Comparison of ENCODE assay signal across 27 cellular contexts in genomic region chr5:82664711-82665110, GRCh38.
DNase-seq lines count a peak whose midpoint lies in the region; ATAC-seq, FAIRE-seq and TF ChIP-seq lines count a peak whose summit lies in the region.
"Had no signal": no experiment of that assay in that cellular context is flagged by ENCODE, and none has a peak within 500 bp of the region (broad histone marks: within the 10 kb centered on the region; RNA-seq: fewer than 3 reads in every experiment).

No MANE protein-coding gene starts in this region.

- no peak for FAIRE-seq in GM19239 (lab: Jason Lieb, UNC)
- FAIRE-seq: GM12891, keratinocyte had no signal

- no peaks in the 10 kb centered on the region for H3K36me3 Mint-ChIP-seq in neural progenitor cell
- H3K36me3 Mint-ChIP-seq: CD8-positive, alpha-beta T cell had no signal

- H3K4me1 Mint-ChIP-seq in neural progenitor cell, result no peaks in the 10 kb centered on the region

- no peak overlapping the region for H3K27ac Mint-ChIP-seq in neural progenitor cell
- H3K27ac Mint-ChIP-seq: activated CD8-positive, alpha-beta T cell treated with anti-CD3 and anti-CD28 coated beads, Interleukin-2, amount 10 ng/mL, durations not matched to agents 7 days and 5 days; CD8-positive, alpha-beta T cell; HFFc6; stimulated activated naive CD8-positive, alpha-beta T cell treated with anti-CD3 and anti-CD28 coated beads, Interleukin-15, Interleukin-2, amounts not matched to agents 100 ng/mL and 50 ng/mL, for 24 hours had no signal

- DNase-seq in NCI-H1436 (lab: John Stamatoyannopoulos, UW) (peak; percentile 37), NCI-H1436 treated with DMSO at 0.1 percent for 48 hours (lab: John Stamatoyannopoulos, UW) (no peak), NCI-H2029 (lab: John Stamatoyannopoulos, UW) (peak; percentile 42), SHP77 (lab: John Stamatoyannopoulos, UW) (peak; percentile 84 to 87), neural progenitor cell (ENCODE audit: low spot score) (no peak), sigmoid colon (no peak), GM19239 (ENCODE audit: insufficient read length, low spot score) (no peak)
- DNase-seq: 8988T; activated CD4-positive, CD25-positive, alpha-beta regulatory T cell treated with anti-CD3 and anti-CD28 coated beads, Interleukin-2, amount 50 U/mL, for 72 hours; activated CD8-positive, alpha-beta T cell treated with anti-CD3 and anti-CD28 coated beads, Interleukin-2, amount 10 ng/mL, durations not matched to agents 7 days and 5 days; AML-193; amniotic stem cell; CD8-positive, alpha-beta T cell; colonic mucosa; HFFc6; NCI-H1105 treated with DMSO at 0.1 percent for 48 hours; NCI-H2227 treated with DMSO at 0.1 percent for 48 hours; RPMI8226; stimulated activated CD4-positive, alpha-beta T cell treated with anti-CD3 and anti-CD28 coated beads, Interleukin-4, amount 100 ng/mL, for 24 hours; T1000; tibial artery had no signal

- TF ChIP-seq CTCF in neural progenitor cell (IDR thresholded peaks at IDR 0.05) (no peak), sigmoid colon (IDR thresholded peaks at IDR 0.05) (no peak)

- TF ChIP-seq EP300 in sigmoid colon (IDR thresholded peaks at IDR 0.05), result no peak

- no peak for ATAC-seq in GM19035 (IDR thresholded peaks at IDR 0.05; ENCODE audit: unreplicated experiment)
- ATAC-seq: activated CD8-positive, alpha-beta T cell treated with anti-CD3 and anti-CD28 coated beads, Interleukin-2, amount 10 ng/mL, durations not matched to agents 7 days and 5 days; CD8-positive, alpha-beta T cell had no signal

- no peak for TF ChIP-seq POLR2A in sigmoid colon (IDR thresholded peaks at IDR 0.05)

- H2AFZ ChIP-seq in neural progenitor cell (replicated peaks), result peak overlapping the region; percentile 26

- no peak overlapping the region for H3K9ac ChIP-seq in neural progenitor cell

- H3K4me1 ChIP-seq in neural progenitor cell (no peaks in the 10 kb centered on the region), sigmoid colon (no peaks in the 10 kb centered on the region)
- H3K4me1 ChIP-seq: breast epithelium, colonic mucosa, tibial artery had no signal

- H3F3A ChIP-seq in neural progenitor cell (ENCODE audit: low read depth), result no peaks in the 10 kb centered on the region

- no peaks in the 10 kb centered on the region for H3K9me3 ChIP-seq in neural progenitor cell (ENCODE audit: low read depth)
- no peaks in the 10 kb centered on the region for H3K9me3 ChIP-seq in sigmoid colon
- H3K9me3 ChIP-seq: breast epithelium, colonic mucosa, tibial artery had no signal

- WGBS in sigmoid colon, 2 donors, result 64 to 67% methylated on average over 4 of the region's 4 CpGs

- no peaks in the 10 kb centered on the region for H3K79me2 ChIP-seq in neural progenitor cell (ENCODE audit: low read depth)

- no peaks in the 10 kb centered on the region for H3K36me3 ChIP-seq in neural progenitor cell
- no peaks in the 10 kb centered on the region for H3K36me3 ChIP-seq in sigmoid colon
- H3K36me3 ChIP-seq: breast epithelium, colonic mucosa, tibial artery had no signal

- no peak overlapping the region for H3K4me2 ChIP-seq in neural progenitor cell

- no peaks in the 10 kb centered on the region for H4K20me1 ChIP-seq in neural progenitor cell (ENCODE audit: low read depth)

- H3K27me3 Mint-ChIP-seq in neural progenitor cell (ENCODE audit: insufficient read depth, low read depth), result no peaks in the 10 kb centered on the region

- H3K27me3 ChIP-seq in neural progenitor cell, result no peaks in the 10 kb centered on the region
- H3K27me3 ChIP-seq in sigmoid colon, result no peaks in the 10 kb centered on the region
- H3K27me3 ChIP-seq: breast epithelium, colonic mucosa, tibial artery had no signal

- intact Hi-C loops in sigmoid colon (cut with DNase I), result no loop called here

- H3K4me3 ChIP-seq in neural progenitor cell (no peak overlapping the region), sigmoid colon (no peak overlapping the region)
- H3K4me3 ChIP-seq: breast epithelium, colonic mucosa, tibial artery had no signal

- no peaks in the 10 kb centered on the region for H3K9me3 Mint-ChIP-seq in neural progenitor cell
- H3K9me3 Mint-ChIP-seq: CD8-positive, alpha-beta T cell; HFFc6; stimulated activated naive CD8-positive, alpha-beta T cell treated with anti-CD3 and anti-CD28 coated beads, Interleukin-15, Interleukin-2, amounts not matched to agents 100 ng/mL and 50 ng/mL, for 24 hours had no signal

- H3K27ac ChIP-seq in neural progenitor cell (no peak overlapping the region), sigmoid colon (no peak overlapping the region)
- H3K27ac ChIP-seq: breast epithelium, colonic mucosa, tibial artery had no signal

- H3K4me3 Mint-ChIP-seq in neural progenitor cell, result no peak overlapping the region
- H3K4me3 Mint-ChIP-seq: activated CD8-positive, alpha-beta T cell treated with anti-CD3 and anti-CD28 coated beads, Interleukin-2, amount 10 ng/mL, durations not matched to agents 7 days and 5 days; CD8-positive, alpha-beta T cell; HFFc6; neural crest cell; stimulated activated naive CD8-positive, alpha-beta T cell treated with anti-CD3 and anti-CD28 coated beads, Interleukin-15, Interleukin-2, amounts not matched to agents 100 ng/mL and 50 ng/mL, for 24 hours had no signal

Comparison
In these comparisons a context has a peak if more than half of its experiments do, and no peak if none do; other contexts are left out.
1. DNase-seq: peak in NCI-H1436 (single experiment), NCI-H2029 (single experiment) and SHP77 (2 of 2); none in NCI-H1436 treated with DMSO at 0.1 percent for 48 hours (single experiment), neural progenitor cell (single experiment), sigmoid colon (single experiment) and GM19239 (single experiment).